Comparison of ENCODE assay signal across 21 cellular contexts in genomic region chr16:55492756-55493380, GRCh38. TPM values are rescaled to one million over a fixed set of nuclear protein-coding genes. Genes with fewer than 3 reads are reported as not detected.
DNase-seq lines count a peak whose midpoint lies in the region; ATAC-seq and TF ChIP-seq lines count a peak whose summit lies in the region.
"Had no signal": no experiment of that assay in that cellular context is flagged by ENCODE, and none has a peak within 500 bp of the region (broad histone marks: within the 10 kb centered on the region; RNA-seq: fewer than 3 reads in every experiment).

No MANE protein-coding gene starts in this region.

- H2AK5ac ChIP-seq in mesenchymal stem cell (ENCODE audit: low read length, severe bottlenecking): no peak overlapping the region

- no peaks in the 10 kb centered on the region for H3K9me3 Mint-ChIP-seq in endodermal cell

- no peak overlapping the region for H3K4me3 Mint-ChIP-seq in endodermal cell

- intact Hi-C loops in mammary epithelial cell (cut with micrococcal nuclease): no loop called here

- TF ChIP-seq CTCF in endodermal cell (conservative IDR thresholded peaks at IDR 0.05) (no peak), mammary epithelial cell (conservative IDR thresholded peaks at IDR 0.05 in 1 of 2, IDR thresholded peaks at IDR 0.05 in 1 of 2; ENCODE audit: extremely low read depth in 1 of 2, insufficient read depth in 1 of 2, low read depth in 1 of 2, low read length in 2 of 2) (no peak)

- H2BK5ac ChIP-seq in mesenchymal stem cell (ENCODE audit: low read depth, low read length, poor library complexity, severe bottlenecking): no peak overlapping the region

- no peaks in the 10 kb centered on the region for H3K9me2 ChIP-seq in GM23248 (ENCODE audit: insufficient read depth)

- peaks cover 19% of the 10 kb centered on the region for H3K36me3 Mint-ChIP-seq in endodermal cell (ENCODE audit: low read depth)

- no peak overlapping the region for H4K8ac ChIP-seq in mesenchymal stem cell (ENCODE audit: low read length)

- H3K4me3 ChIP-seq in GM23248: no peak overlapping the region
- no peak overlapping the region for H3K4me3 ChIP-seq in endodermal cell (ENCODE audit: low read length)
- H3K4me3 ChIP-seq in mesenchymal stem cell (ENCODE audit: insufficient read depth in 1 of 2, low read depth in 1 of 2, low read length in 2 of 2): no peak overlapping the region
- no peak overlapping the region for H3K4me3 ChIP-seq in mammary epithelial cell (replicated peaks in 1 of 3; ENCODE audit: insufficient read depth in 1 of 3, low read depth in 2 of 3, low read length in 3 of 3)
- H3K4me3 ChIP-seq: HAP-1, SJSA1 had no signal

- CTCF ChIA-PET in mammary epithelial cell (lab: Charles Lee; ENCODE audit: low non-redundant PET): no interaction called here

- H3K27me3 ChIP-seq in GM23248 (replicated peaks; ENCODE audit: insufficient read depth): no peaks in the 10 kb centered on the region
- no peaks in the 10 kb centered on the region for H3K27me3 ChIP-seq in endodermal cell (ENCODE audit: control insufficient read depth, insufficient read depth, low read length, poor library complexity, severe bottlenecking)
- H3K27me3 ChIP-seq in mesenchymal stem cell (ENCODE audit: control insufficient read depth in 1 of 2, insufficient read depth in 1 of 2, low read length in 2 of 2): no peaks in the 10 kb centered on the region
- no peaks in the 10 kb centered on the region for H3K27me3 ChIP-seq in mammary epithelial cell (ENCODE audit: insufficient read depth, low read length)
- H3K27me3 ChIP-seq: SJSA1 had no signal

- no peak overlapping the region for H3K4ac ChIP-seq in mesenchymal stem cell (ENCODE audit: low read depth in 1 of 2, low read length in 2 of 2)

- H3K27ac Mint-ChIP-seq in endodermal cell: no peak overlapping the region

- no peak overlapping the region for H3K23ac ChIP-seq in mesenchymal stem cell (ENCODE audit: low read length in 2 of 2)

- H3K4me2 ChIP-seq in GM23248 (ENCODE audit: unreplicated experiment) (no peak overlapping the region), mesenchymal stem cell (ENCODE audit: low read length, poor library complexity, severe bottlenecking) (no peak overlapping the region), mammary epithelial cell (ENCODE audit: insufficient read depth, low read depth, low read length) (no peak overlapping the region)

- H3K27ac ChIP-seq in GM23248 (0 out of 2 replicates have a peak overlapping the region, but pooled peaks have one; percentile 2), endodermal cell (ENCODE audit: low read depth, low read length) (no peak overlapping the region), mesenchymal stem cell (ENCODE audit: low read length, poor library complexity, severe bottlenecking) (no peak overlapping the region), mammary epithelial cell (ENCODE audit: insufficient read depth, low read depth, low read length) (no peak overlapping the region)
- H3K27ac ChIP-seq: SJSA1 had no signal

- peaks cover 1% of the 10 kb centered on the region for H3K79me1 ChIP-seq in mesenchymal stem cell (replicated peaks; ENCODE audit: low read length, poor library complexity, severe bottlenecking)

- H3K9me3 ChIP-seq in GM23248 (ENCODE audit: low read depth) (no peaks in the 10 kb centered on the region), endodermal cell (ENCODE audit: control insufficient read depth, low read length) (no peaks in the 10 kb centered on the region), mesenchymal stem cell (ENCODE audit: control insufficient read depth, low read length) (no peaks in the 10 kb centered on the region), mammary epithelial cell (replicated peaks; ENCODE audit: insufficient read depth, low read length) (no peaks in the 10 kb centered on the region)
- H3K9me3 ChIP-seq: HAP-1, SJSA1 had no signal

- ATAC-seq in GM19397 (IDR thresholded peaks at IDR 0.05; ENCODE audit: unreplicated experiment): no peak

- H3K79me2 ChIP-seq in GM23248 (ENCODE audit: insufficient read depth) (peaks cover 40% of the 10 kb centered on the region), mammary epithelial cell (ENCODE audit: insufficient read depth, low read length) (no peaks in the 10 kb centered on the region)

- H4K91ac ChIP-seq in mesenchymal stem cell (ENCODE audit: low read length): no peak overlapping the region

- peaks cover 63% of the 10 kb centered on the region for H3K4me1 ChIP-seq in GM23248 (ENCODE audit: insufficient read depth)
- no peaks in the 10 kb centered on the region for H3K4me1 ChIP-seq in endodermal cell (ENCODE audit: control insufficient read depth, insufficient read depth, low read length)
- peaks cover 6% of the 10 kb centered on the region for H3K4me1 ChIP-seq in mesenchymal stem cell (ENCODE audit: control insufficient read depth, insufficient read depth, low read depth, low read length)
- H3K4me1 ChIP-seq in mammary epithelial cell (ENCODE audit: insufficient read depth, low read length): peaks cover 17% of the 10 kb centered on the region
- H3K4me1 ChIP-seq: HAP-1 had no signal

- DNase-seq in GM23248: no peak
- DNase-seq in endodermal cell: peak; percentile 13
- DNase-seq in mesenchymal stem cell: no peak
- peak; percentile 32 for DNase-seq in ureter (ENCODE audit: low spot score)
- no peak for DNase-seq in mucosa of gallbladder (ENCODE audit: low spot score)
- no peak for DNase-seq in mammary epithelial cell
- DNase-seq: Calu3, DMS79 treated with DMSO at 0.1 percent for 48 hours, GF-D8, GOT3, NCI-H1048, NCI-H1417, NCI-H1694, NCI-H2081, NCI-H2227 treated with DMSO at 0.1 percent for 48 hours, NCI-H526 treated with DMSO at 0.1 percent for 48 hours, Right ventricle myocardium superior, RPMI8226 had no signal

- in situ Hi-C loops in GM23248 (cut with MboI): loop anchor here (25.0 kb wide), 1 partner anchor 869 kb away; no protein-coding TSS in a partner anchor
- in situ Hi-C loops in mammary epithelial cell (cut with MboI; ENCODE audit: low sequenced_read_pairs in 2 of 2): no loop called here

- no peak overlapping the region for H2BK12ac ChIP-seq in mesenchymal stem cell (ENCODE audit: low read length in 2 of 2)

- no peak overlapping the region for H3K18ac ChIP-seq in mesenchymal stem cell (ENCODE audit: low read depth in 1 of 2, low read length in 2 of 2)

- H2BK15ac ChIP-seq in mesenchymal stem cell (ENCODE audit: low read depth, poor library complexity, severe bottlenecking): no peak overlapping the region

- BruUV-seq in mammary epithelial cell (replicated peaks; lab: Mats Ljungman, UMichigan): no TSS peak

- peaks cover 67% of the 10 kb centered on the region for H3F3A ChIP-seq in GM23248 (ENCODE audit: insufficient read depth)

- no peak overlapping the region for H2AFZ ChIP-seq in GM23248
- H2AFZ ChIP-seq in mesenchymal stem cell (ENCODE audit: low read depth, low read length): no peak overlapping the region
- no peak overlapping the region for H2AFZ ChIP-seq in mammary epithelial cell (ENCODE audit: low read depth, low read length)

- H3K14ac ChIP-seq in mesenchymal stem cell (ENCODE audit: low read length in 2 of 2): no peak overlapping the region

- H2BK120ac ChIP-seq in mesenchymal stem cell (ENCODE audit: low read depth, low read length): no peak overlapping the region

- no peaks in the 10 kb centered on the region for H4K20me1 ChIP-seq in GM23248 (ENCODE audit: insufficient read depth)
- H4K20me1 ChIP-seq in mammary epithelial cell (ENCODE audit: insufficient read depth, low read length): no peaks in the 10 kb centered on the region

- H3K9ac ChIP-seq in GM23248 (no peak overlapping the region), endodermal cell (ENCODE audit: extremely low read depth, low read length, poor library complexity, severe bottlenecking) (no peak overlapping the region), mesenchymal stem cell (ENCODE audit: low read length) (peak overlapping the region; percentile 75), mammary epithelial cell (ENCODE audit: insufficient read depth, low read length) (no peak overlapping the region)

- peaks cover 1% of the 10 kb centered on the region for H3K4me1 Mint-ChIP-seq in endodermal cell

- dilution Hi-C loops in mammary epithelial cell (cut with HindIII; ENCODE audit: low sequenced_read_pairs): no loop called here

- whole genome bisulfite sequencing in GM23248 (ENCODE audit: low coverage in 1 of 2, low lambda C conversion rate in 2 of 2, missing lambda C conversion rate in 2 of 2), 2 experiments: 87 to 93% methylated on average over 10 of the region's 10 CpGs
- WGBS in endodermal cell (ENCODE audit: insufficient coverage in 1 of 2, insufficient read length in 1 of 2), 2 experiments: 93 to 99% methylated on average over 8 to 10 of the region's 10 CpGs
- WGBS in mesenchymal stem cell: 87% methylated on average over 10 of the region's 10 CpGs
- 89% methylated on average over 8 of the region's 10 CpGs for WGBS in mammary epithelial cell (ENCODE audit: low coverage, missing lambda C conversion rate)

- peaks cover 82% of the 10 kb centered on the region for H3K36me3 ChIP-seq in GM23248 (ENCODE audit: low read depth)
- H3K36me3 ChIP-seq in endodermal cell (ENCODE audit: control insufficient read depth, insufficient read depth, low read length): no peaks in the 10 kb centered on the region
- H3K36me3 ChIP-seq in mesenchymal stem cell (ENCODE audit: control insufficient read depth in 1 of 2, insufficient read depth in 2 of 2, low read depth in 1 of 2, low read length in 2 of 2): peaks cover 54 to 99% of the 10 kb centered on the region in 2 experiments
- no peaks in the 10 kb centered on the region for H3K36me3 ChIP-seq in mammary epithelial cell (ENCODE audit: insufficient read depth, low read length)
- H3K36me3 ChIP-seq: HAP-1 had no signal

- no peaks in the 10 kb centered on the region for H3K27me3 Mint-ChIP-seq in endodermal cell (ENCODE audit: insufficient read depth)

RNA-seq across cellular contexts. Expression of gene MMP2, which starts 13.9 kb away (rescaled TPM):
- total RNA-seq in GM23248 (2014; rRNA removed; shearing (Covaris generic)): 1,212 and 1,299 TPM in 2 replicates
- polyA plus RNA-seq in GM23248 (2016; fragmentation: Nextera tagmentation; extraction: Ambion mirVana): 1,457 and 1,484 TPM in 2 replicates
- total RNA-seq in endodermal cell: 10 to 100 TPM; 65.0 to 80.4 TPM
- 167 TPM for polyA plus RNA-seq in endodermal cell (2013, experiment 1 of 2)
- 179 TPM for polyA plus RNA-seq in endodermal cell (2013, experiment 2 of 2)
- 290 TPM for polyA plus RNA-seq in mesenchymal stem cell (2013, experiment 1 of 2)
- 285 TPM for polyA plus RNA-seq in mesenchymal stem cell (2013, experiment 2 of 2)
- total RNA-seq in ureter: 121 TPM
- total RNA-seq in mucosa of gallbladder: 264 TPM
- total RNA-seq in mammary epithelial cell: 10 to 100 TPM; 18.2 to 68.2 TPM
- 24.9 TPM for polyA plus RNA-seq in mammary epithelial cell
- polyA minus RNA-seq in mammary epithelial cell: 35.5 TPM
- total RNA-seq: Calu3 had no signal

RNA-seq across cellular contexts. Expression of gene LPCAT2, which starts 16.0 kb away (rescaled TPM):
- total RNA-seq in GM23248 (2014; rRNA removed; shearing (Covaris generic)): 12.4 and 27.4 TPM in 2 replicates
- polyA plus RNA-seq in GM23248 (2016; fragmentation: Nextera tagmentation; extraction: Ambion mirVana) (11.4 and 11.7 TPM in 2 replicates), mammary epithelial cell (32.4 TPM)
- total RNA-seq in endodermal cell (1 to 10 TPM; 6.4 to 6.8 TPM), ureter (23.6 TPM), mucosa of gallbladder (15.8 TPM), mammary epithelial cell (100 to 1,000 TPM in 1 of 2 donors, 10 to 100 TPM in 1; 50.5 to 173 TPM)
- 12.6 TPM for polyA plus RNA-seq in endodermal cell (2013, experiment 1 of 2)
- 14.1 TPM for polyA plus RNA-seq in endodermal cell (2013, experiment 2 of 2)
- 12.2 TPM for polyA plus RNA-seq in mesenchymal stem cell (2013, experiment 1 of 2)
- polyA plus RNA-seq in mesenchymal stem cell (2013, experiment 2 of 2): 13.0 TPM
- 109 TPM for polyA minus RNA-seq in mammary epithelial cell

Comparison
In these comparisons a context has a peak if more than half of its experiments do, and no peak if none do; other contexts are left out.
1. DNase-seq: peak in endodermal cell (single experiment) and ureter (single experiment); none in GM23248 (single experiment), mesenchymal stem cell (single experiment), mucosa of gallbladder (single experiment) and mammary epithelial cell (single experiment).